Comparison of ENCODE assay signal across 12 cellular contexts in genomic region chr17:2957631-2958286, GRCh38.
DNase-seq lines count a peak whose midpoint lies in the region; ATAC-seq and TF ChIP-seq lines count a peak whose summit lies in the region.
"Had no signal": no experiment of that assay in that cellular context is flagged by ENCODE, and none has a peak within 500 bp of the region (broad histone marks: within the 10 kb centered on the region; RNA-seq: fewer than 3 reads in every experiment).

No MANE protein-coding gene starts in this region.

- no peaks in the 10 kb centered on the region for H3K4me1 ChIP-seq in fibroblast of lung (ENCODE audit: control insufficient read depth, extremely low read depth, insufficient read depth, low read length)

- no peaks in the 10 kb centered on the region for H3K79me2 ChIP-seq in fibroblast of lung (ENCODE audit: control insufficient read depth, insufficient read depth, low read length)

- no peak for TF ChIP-seq CTCF in fibroblast of lung (conservative IDR thresholded peaks at IDR 0.05 in 1 of 2, IDR thresholded peaks at IDR 0.05 in 1 of 2; ENCODE audit: low read depth in 1 of 2, low read length in 2 of 2)

- DNase-seq in EH (ENCODE audit: low read depth) (peak; percentile 72), MG63 (peak; percentile 45), fibroblast of lung (ENCODE audit: low read depth in 2 of 2) (peak; percentile 36 to 68), renal cortical epithelial cell (ENCODE audit: low read depth) (peak; percentile 7), left colon (no peak), NCI-H774 (lab: John Stamatoyannopoulos, UW) (no peak)
- DNase-seq: activated CD8-positive, alpha-beta T cell treated with anti-CD3 and anti-CD28 coated beads, Interleukin-2, amount 10 ng/mL, durations not matched to agents 7 days and 5 days; DMS153; mesendoderm; NCI-H2029; RPMI8226 had no signal

- ATAC-seq in left colon: no peak
- ATAC-seq in GM19328 (IDR thresholded peaks at IDR 0.05; ENCODE audit: unreplicated experiment): no peak
- ATAC-seq: activated CD8-positive, alpha-beta T cell treated with anti-CD3 and anti-CD28 coated beads, Interleukin-2, amount 10 ng/mL, durations not matched to agents 7 days and 5 days had no signal

- no peak overlapping the region for H3K9ac ChIP-seq in fibroblast of lung (ENCODE audit: insufficient read depth, low read length)

- H3K4me3 ChIP-seq in MG63 (no peak overlapping the region), fibroblast of lung (replicated peaks in 1 of 4; ENCODE audit: control extremely low read depth in 1 of 4, insufficient read depth in 1 of 4, low read depth in 3 of 4, low read length in 4 of 4) (no peak overlapping the region)

- no peaks in the 10 kb centered on the region for H3K9me3 ChIP-seq in MG63
- H3K9me3 ChIP-seq in fibroblast of lung (ENCODE audit: control insufficient read depth, insufficient read depth, low read depth, low read length): no peaks in the 10 kb centered on the region

- no peaks in the 10 kb centered on the region for H4K20me1 ChIP-seq in fibroblast of lung (ENCODE audit: control insufficient read depth, extremely low read depth, insufficient read depth, low read length)

- H3K27me3 ChIP-seq in MG63 (no peaks in the 10 kb centered on the region), fibroblast of lung (ENCODE audit: control insufficient read depth, insufficient read depth, low read length) (no peaks in the 10 kb centered on the region)

- H3K27ac ChIP-seq in fibroblast of lung (ENCODE audit: insufficient read depth, low read length): no peak overlapping the region

- intact Hi-C loops in left colon (cut with DNase I, micrococcal nuclease): no loop called here

- H3K36me3 ChIP-seq in MG63: no peaks in the 10 kb centered on the region
- no peaks in the 10 kb centered on the region for H3K36me3 ChIP-seq in fibroblast of lung (ENCODE audit: control insufficient read depth, insufficient read depth, low read length)

- H2AFZ ChIP-seq in fibroblast of lung (ENCODE audit: low read length): no peak overlapping the region

- H3K4me2 ChIP-seq in fibroblast of lung (ENCODE audit: extremely low read depth, insufficient read depth, low read length): no peak overlapping the region

Comparison
In these comparisons a context has a peak if more than half of its experiments do, and no peak if none do; other contexts are left out.
1. DNase-seq: peak in EH (single experiment), MG63 (single experiment), fibroblast of lung (2 of 2) and renal cortical epithelial cell (single experiment); none in left colon (0 of 2) and NCI-H774 (single experiment).